In the genomic region with DNA sequence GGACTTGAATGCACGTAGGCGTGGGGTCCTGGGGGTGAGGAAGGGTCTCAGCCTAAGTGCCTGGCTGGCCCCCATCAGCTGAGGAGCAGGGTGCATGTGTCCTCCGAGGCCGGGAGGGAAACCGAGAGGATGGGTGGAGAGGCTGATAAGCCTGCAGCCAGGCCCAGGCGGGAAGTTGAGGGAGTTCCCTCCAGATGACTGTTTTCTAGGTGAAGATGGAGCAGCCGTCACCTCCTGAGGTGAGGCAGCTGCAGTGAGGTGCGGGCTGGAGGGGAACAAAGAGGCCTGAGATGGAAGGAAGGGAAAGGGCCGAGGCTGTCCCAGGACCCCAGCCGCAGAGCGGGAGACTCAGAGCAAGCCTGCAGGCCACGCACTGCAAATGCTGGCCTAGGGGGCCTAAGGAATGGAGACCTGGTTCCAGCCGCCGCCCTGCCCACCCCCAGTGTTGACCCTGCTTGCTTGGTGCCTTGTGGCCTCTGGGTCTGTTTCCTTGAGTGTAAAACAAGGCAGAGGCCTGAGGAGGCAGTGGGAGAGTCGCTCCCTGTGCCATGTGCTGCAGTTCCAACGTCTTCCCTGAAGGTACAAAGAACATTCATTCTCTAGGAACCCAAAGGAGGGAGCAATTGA, we compare ENCODE assay signal across 10 cellular contexts. TPM values are rescaled to one million over a fixed set of nuclear protein-coding genes. Genes with fewer than 3 reads are reported as not detected.
DNase-seq lines count a peak whose midpoint lies in the region; ATAC-seq lines count a peak whose summit lies in the region.
"Had no signal": no experiment of that assay in that cellular context is flagged by ENCODE, and none has a peak within 500 bp of the region (broad histone marks: within the 10 kb centered on the region; RNA-seq: fewer than 3 reads in every experiment).

No MANE protein-coding gene starts in this region.

- peak; percentile 4 for DNase-seq in H4 (ENCODE audit: low spot score)
- DNase-seq in activated naive CD8-positive, alpha-beta T cell treated with anti-CD3 and anti-CD28 coated beads, Interleukin-2, amount 10 ng/mL, durations not matched to agents 7 days and 5 days, result peak; percentile 15
- no peak for DNase-seq in immature natural killer cell
- DNase-seq in stimulated activated effector memory CD8-positive, alpha-beta T cell treated with anti-CD3 and anti-CD28 coated beads, Interleukin-12 subunit alpha, Interleukin-12 subunit beta, amount 100 ng/mL, for 72 hours (ENCODE audit: low spot score in 2 of 2), result no peak
- DNase-seq in NK-92 treated with Interleukin-12 subunit alpha and Interleukin-12 subunit beta, amount 100 ng/mL, for 24 hours (lab: John Stamatoyannopoulos, UW), result no peak
- DNase-seq in activated CD4-positive, alpha-beta T cell treated with anti-CD3 and anti-CD28 coated beads, Interleukin-2, amount 50 U/mL, for 48 hours, result no peak
- no peak for DNase-seq in NCI-H226
- DNase-seq: CD4-positive, alpha-beta memory T cell; NCI-H2171 treated with DMSO at 0.1 percent for 48 hours had no signal

- POLR2A ChIA-PET in activated naive CD8-positive, alpha-beta T cell treated with anti-CD3 and anti-CD28 coated beads, Interleukin-2, amount 10 ng/mL, durations not matched to agents 7 days and 5 days (lab: Charles Lee), result no interaction called here

- no peak overlapping the region for H3K4me3 Mint-ChIP-seq in activated naive CD8-positive, alpha-beta T cell treated with anti-CD3 and anti-CD28 coated beads, Interleukin-2, amount 10 ng/mL, durations not matched to agents 7 days and 5 days
- peak overlapping the region; percentile 64 to 84 (median 79) for H3K4me3 Mint-ChIP-seq in immature natural killer cell
- H3K4me3 Mint-ChIP-seq in stimulated activated effector memory CD8-positive, alpha-beta T cell treated with anti-CD3 and anti-CD28 coated beads, Interleukin-12 subunit alpha, Interleukin-12 subunit beta, amount 100 ng/mL, for 72 hours, result peak overlapping the region; percentile 68
- H3K4me3 Mint-ChIP-seq: CD4-positive, alpha-beta memory T cell had no signal

- no peaks in the 10 kb centered on the region for H3K27me3 Mint-ChIP-seq in activated naive CD8-positive, alpha-beta T cell treated with anti-CD3 and anti-CD28 coated beads, Interleukin-2, amount 10 ng/mL, durations not matched to agents 7 days and 5 days
- peaks cover 0 to 21% (median 12%) of the 10 kb centered on the region in 3 donors for H3K27me3 Mint-ChIP-seq in immature natural killer cell (ENCODE audit: low read depth in 3 of 3)

- H3K36me3 Mint-ChIP-seq in activated naive CD8-positive, alpha-beta T cell treated with anti-CD3 and anti-CD28 coated beads, Interleukin-2, amount 10 ng/mL, durations not matched to agents 7 days and 5 days, result peaks cover 64% of the 10 kb centered on the region
- peaks cover 0 to 11% (median 9%) of the 10 kb centered on the region in 3 donors for H3K36me3 Mint-ChIP-seq in immature natural killer cell
- peaks cover 26% of the 10 kb centered on the region for H3K36me3 Mint-ChIP-seq in stimulated activated effector memory CD8-positive, alpha-beta T cell treated with anti-CD3 and anti-CD28 coated beads, Interleukin-12 subunit alpha, Interleukin-12 subunit beta, amount 100 ng/mL, for 72 hours
- H3K36me3 Mint-ChIP-seq: CD4-positive, alpha-beta memory T cell had no signal

- ATAC-seq in activated naive CD8-positive, alpha-beta T cell treated with anti-CD3 and anti-CD28 coated beads, Interleukin-2, amount 10 ng/mL, durations not matched to agents 7 days and 5 days (ENCODE audit: low read depth), result no peak
- no peak for ATAC-seq in stimulated activated effector memory CD8-positive, alpha-beta T cell treated with anti-CD3 and anti-CD28 coated beads, Interleukin-12 subunit alpha, Interleukin-12 subunit beta, amount 100 ng/mL, for 72 hours
- ATAC-seq in GM21619 (IDR thresholded peaks at IDR 0.05; ENCODE audit: unreplicated experiment), result no peak

- H3K9me3 Mint-ChIP-seq in activated naive CD8-positive, alpha-beta T cell treated with anti-CD3 and anti-CD28 coated beads, Interleukin-2, amount 10 ng/mL, durations not matched to agents 7 days and 5 days, result no peaks in the 10 kb centered on the region
- no peaks in the 10 kb centered on the region for H3K9me3 Mint-ChIP-seq in immature natural killer cell
- no peaks in the 10 kb centered on the region for H3K9me3 Mint-ChIP-seq in stimulated activated effector memory CD8-positive, alpha-beta T cell treated with anti-CD3 and anti-CD28 coated beads, Interleukin-12 subunit alpha, Interleukin-12 subunit beta, amount 100 ng/mL, for 72 hours
- H3K9me3 Mint-ChIP-seq: CD4-positive, alpha-beta memory T cell had no signal

- peak overlapping the region; percentile 59 for H3K27ac Mint-ChIP-seq in activated naive CD8-positive, alpha-beta T cell treated with anti-CD3 and anti-CD28 coated beads, Interleukin-2, amount 10 ng/mL, durations not matched to agents 7 days and 5 days
- H3K27ac Mint-ChIP-seq in immature natural killer cell, result peak overlapping the region; percentile 49 to 89 (median 86)
- no peak overlapping the region for H3K27ac Mint-ChIP-seq in stimulated activated effector memory CD8-positive, alpha-beta T cell treated with anti-CD3 and anti-CD28 coated beads, Interleukin-12 subunit alpha, Interleukin-12 subunit beta, amount 100 ng/mL, for 72 hours

- peaks cover 68% of the 10 kb centered on the region for H3K4me1 Mint-ChIP-seq in activated naive CD8-positive, alpha-beta T cell treated with anti-CD3 and anti-CD28 coated beads, Interleukin-2, amount 10 ng/mL, durations not matched to agents 7 days and 5 days
- H3K4me1 Mint-ChIP-seq in immature natural killer cell, result peaks cover 91 to 94% of the 10 kb centered on the region in 2 donors
- H3K4me1 Mint-ChIP-seq in stimulated activated effector memory CD8-positive, alpha-beta T cell treated with anti-CD3 and anti-CD28 coated beads, Interleukin-12 subunit alpha, Interleukin-12 subunit beta, amount 100 ng/mL, for 72 hours, result peaks cover 51% of the 10 kb centered on the region

RNA-seq across cellular contexts. Expression of a gene that starts 3.0 kb away (rescaled TPM):
- total RNA-seq in H4 (2014; rRNA removed; shearing (Covaris generic)), result 0.06 and 0.85 TPM in 2 replicates
- total RNA-seq in activated naive CD8-positive, alpha-beta T cell treated with anti-CD3 and anti-CD28 coated beads, Interleukin-2, amount 10 ng/mL, durations not matched to agents 7 days and 5 days, result 100 to 1,000 TPM; 163 to 167 TPM
- polyA plus RNA-seq in immature natural killer cell, result 10 to 100 TPM; 39.2 to 60.8 (median 53.4) TPM

Comparison
In these comparisons a context has a peak if more than half of its experiments do, and no peak if none do; other contexts are left out.
1. DNase-seq: peak in H4 (single experiment) and activated naive CD8-positive, alpha-beta T cell treated with anti-CD3 and anti-CD28 coated beads, Interleukin-2, amount 10 ng/mL, durations not matched to agents 7 days and 5 days (single experiment); none in immature natural killer cell (0 of 3), stimulated activated effector memory CD8-positive, alpha-beta T cell treated with anti-CD3 and anti-CD28 coated beads, Interleukin-12 subunit alpha, Interleukin-12 subunit beta, amount 100 ng/mL, for 72 hours (0 of 2), NK-92 treated with Interleukin-12 subunit alpha and Interleukin-12 subunit beta, amount 100 ng/mL, for 24 hours (single experiment), activated CD4-positive, alpha-beta T cell treated with anti-CD3 and anti-CD28 coated beads, Interleukin-2, amount 50 U/mL, for 48 hours (0 of 2) and NCI-H226 (single experiment).
2. RNA of a gene that starts 3.0 kb away (total RNA-seq): 163 to 167 TPM in activated naive CD8-positive, alpha-beta T cell treated with anti-CD3 and anti-CD28 coated beads, Interleukin-2, amount 10 ng/mL, durations not matched to agents 7 days and 5 days; 0.06 to 0.85 TPM in H4; every median in the first group is over 10 times any median in the second.